Comparison of ENCODE assay signal across 1 cellular context in the genomic region with DNA sequence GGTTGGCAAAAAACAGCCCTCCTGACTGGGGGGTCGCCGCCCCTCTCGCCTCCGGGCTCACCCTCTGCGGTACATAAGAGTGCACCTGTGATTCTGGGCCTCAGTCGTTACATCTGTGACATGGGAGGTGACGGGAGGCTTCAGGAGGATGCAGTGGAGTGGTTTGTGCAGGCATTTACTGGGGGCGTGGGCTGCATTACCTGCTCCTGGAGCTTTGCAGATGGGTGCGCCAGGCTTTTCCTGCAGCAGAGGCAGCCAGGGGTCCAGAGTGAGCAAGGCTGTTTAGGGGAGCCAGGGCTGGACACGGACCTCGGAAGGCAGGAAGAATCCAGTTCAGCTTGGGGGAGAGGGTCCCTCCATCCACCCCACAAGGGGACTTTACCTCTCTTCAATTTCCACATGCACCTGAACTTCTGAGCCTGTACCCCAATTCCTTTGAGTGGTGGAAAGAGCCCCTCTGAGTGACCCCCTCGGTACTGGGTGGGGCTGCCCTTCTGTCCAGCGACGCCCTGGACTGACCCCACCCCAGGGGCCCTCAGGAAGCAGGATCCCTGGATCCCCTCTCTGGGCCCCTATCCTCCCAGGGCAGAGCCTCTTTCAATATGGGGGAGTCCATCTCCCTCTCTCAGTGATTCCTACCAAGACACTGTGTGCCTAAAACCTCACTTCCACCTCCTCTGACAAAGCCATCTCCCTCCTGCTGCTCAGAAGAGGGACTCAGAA.
TF ChIP-seq lines count a peak whose summit lies in the region.

No MANE protein-coding gene starts in this region.

TF ChIP-seq in SK-N-SH treated with all-trans-retinoic acid at 6 μM for 48 hours, 23 proteins besides CTCF, POLR2A, EP300 and RAD21 (continued from another document):
- TF ChIP-seq, protein P1, sequence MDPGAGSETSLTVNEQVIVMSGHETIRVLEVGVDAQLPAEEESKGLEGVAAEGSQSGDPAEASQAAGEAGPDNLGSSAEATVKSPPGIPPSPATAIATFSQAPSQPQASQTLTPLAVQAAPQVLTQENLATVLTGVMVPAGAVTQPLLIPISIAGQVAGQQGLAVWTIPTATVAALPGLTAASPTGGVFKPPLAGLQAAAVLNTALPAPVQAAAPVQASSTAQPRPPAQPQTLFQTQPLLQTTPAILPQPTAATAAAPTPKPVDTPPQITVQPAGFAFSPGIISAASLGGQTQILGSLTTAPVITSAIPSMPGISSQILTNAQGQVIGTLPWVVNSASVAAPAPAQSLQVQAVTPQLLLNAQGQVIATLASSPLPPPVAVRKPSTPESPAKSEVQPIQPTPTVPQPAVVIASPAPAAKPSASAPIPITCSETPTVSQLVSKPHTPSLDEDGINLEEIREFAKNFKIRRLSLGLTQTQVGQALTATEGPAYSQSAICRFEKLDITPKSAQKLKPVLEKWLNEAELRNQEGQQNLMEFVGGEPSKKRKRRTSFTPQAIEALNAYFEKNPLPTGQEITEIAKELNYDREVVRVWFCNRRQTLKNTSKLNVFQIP (CRISPR knock-in tag; IDR thresholded peaks at IDR 0.05; ENCODE audit: borderline replicate concordance, low read depth) = no peak
- no peak for TF ChIP-seq ZFP30 (CRISPR knock-in tag; IDR thresholded peaks at IDR 0.05)
- TF ChIP-seq OSR1 (CRISPR knock-in tag; IDR thresholded peaks at IDR 0.05) = no peak
- no peak for TF ChIP-seq ZC3H10 (CRISPR knock-in tag; IDR thresholded peaks at IDR 0.05)
